Comparison of ENCODE assay signal across 13 cellular contexts in the genomic region with DNA sequence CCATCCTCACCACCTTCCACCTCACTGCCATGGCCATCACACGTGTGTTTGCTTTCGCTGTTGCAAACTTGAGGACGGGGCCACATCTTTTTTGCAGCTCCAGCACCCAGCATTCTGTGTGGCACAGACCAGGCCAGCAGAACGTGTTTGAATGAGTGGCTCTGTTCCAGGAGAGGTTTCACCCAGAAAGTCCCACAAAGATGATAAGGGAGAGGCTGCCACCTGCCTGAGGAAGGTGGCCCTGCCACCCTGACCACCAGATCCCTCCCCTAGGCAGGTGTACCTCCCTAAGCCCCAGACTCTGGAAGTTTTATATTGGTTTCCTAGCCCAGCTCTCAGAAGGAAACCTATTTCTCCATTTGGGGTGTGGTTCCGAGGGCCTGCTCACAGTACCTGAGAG.
DNase-seq lines count a peak whose midpoint lies in the region; ATAC-seq and TF ChIP-seq lines count a peak whose summit lies in the region.
"Had no signal": no experiment of that assay in that cellular context is flagged by ENCODE, and none has a peak within 500 bp of the region (broad histone marks: within the 10 kb centered on the region; RNA-seq: fewer than 3 reads in every experiment).

No MANE protein-coding gene starts in this region.

- no peak; the same call in 1 of the 2 replicates for TF ChIP-seq CTCF in Panc1 (IDR thresholded peaks at IDR 0.05)
- TF ChIP-seq CTCF in ascending aorta (IDR thresholded peaks at IDR 0.05) = no peak

- H3K27me3 ChIP-seq in H7 (ENCODE audit: control insufficient read depth, insufficient read depth, low read length) = no peaks in the 10 kb centered on the region
- peaks cover 8% of the 10 kb centered on the region for H3K27me3 ChIP-seq in Panc1 (ENCODE audit: control insufficient read depth, insufficient read depth, low read length)
- no peaks in the 10 kb centered on the region for H3K27me3 ChIP-seq in ascending aorta

- POLR2A ChIA-PET in Panc1 (lab: Charles Lee) = no interaction called here
- POLR2A ChIA-PET in activated CD4-positive, alpha-beta memory T cell treated with anti-CD3 and anti-CD28 coated beads for 36 hours (lab: Charles Lee) = no interaction called here

- H3K27ac ChIP-seq in Panc1 (ENCODE audit: low read length) (no peak overlapping the region), ascending aorta (no peak overlapping the region)

- no peaks in the 10 kb centered on the region for H3K27me3 Mint-ChIP-seq in activated CD4-positive, alpha-beta memory T cell treated with anti-CD3 and anti-CD28 coated beads for 36 hours

- no peak overlapping the region for H3K4me3 Mint-ChIP-seq in activated CD4-positive, alpha-beta memory T cell treated with anti-CD3 and anti-CD28 coated beads for 36 hours

- no peak overlapping the region for H3K27ac Mint-ChIP-seq in activated CD4-positive, alpha-beta memory T cell treated with anti-CD3 and anti-CD28 coated beads for 36 hours

- intact Hi-C loops in Panc1 (cut with micrococcal nuclease; ENCODE audit: unreplicated experiment) (no loop called here), ascending aorta (cut with DNase I) (no loop called here)
- intact Hi-C loops in activated CD4-positive, alpha-beta memory T cell treated with anti-CD3 and anti-CD28 coated beads for 36 hours (cut with micrococcal nuclease) = no loop called here

- H3K4me1 ChIP-seq in Panc1 (ENCODE audit: control insufficient read depth, insufficient read depth, low read length) (no peaks in the 10 kb centered on the region), ascending aorta (no peaks in the 10 kb centered on the region)

- H3K9me3 ChIP-seq in Panc1 (ENCODE audit: control insufficient read depth, insufficient read depth, low read depth, low read length) (no peaks in the 10 kb centered on the region), ascending aorta (no peaks in the 10 kb centered on the region)

- CTCF ChIA-PET in Panc1 (lab: Charles Lee) = no interaction called here
- CTCF ChIA-PET in activated CD4-positive, alpha-beta memory T cell treated with anti-CD3 and anti-CD28 coated beads for 36 hours (lab: Charles Lee) = no interaction called here

- in situ Hi-C loops in Panc1 (cut with HindIII; ENCODE audit: low pct_unique_long_range_greater_than_20kb, low sequenced_read_pairs) = no loop called here

- BruUV-seq in Panc1 (replicated peaks; lab: Mats Ljungman, UMichigan) = no TSS peak

- no peaks in the 10 kb centered on the region for H3K9me3 Mint-ChIP-seq in activated CD4-positive, alpha-beta memory T cell treated with anti-CD3 and anti-CD28 coated beads for 36 hours

- no peak overlapping the region for H3K4me3 ChIP-seq in H7 (ENCODE audit: insufficient read depth, low read depth, low read length)
- no peak overlapping the region for H3K4me3 ChIP-seq in Panc1 (ENCODE audit: low read depth in 2 of 2, low read length in 2 of 2)
- H3K4me3 ChIP-seq in ascending aorta = no peak overlapping the region

- no peaks in the 10 kb centered on the region for H3K4me1 Mint-ChIP-seq in activated CD4-positive, alpha-beta memory T cell treated with anti-CD3 and anti-CD28 coated beads for 36 hours (ENCODE audit: low read depth)

- H3K36me3 Mint-ChIP-seq in activated CD4-positive, alpha-beta memory T cell treated with anti-CD3 and anti-CD28 coated beads for 36 hours = no peaks in the 10 kb centered on the region

- ATAC-seq in Panc1 = peak; percentile 60; the same call in 1 of the 2 replicates
- ATAC-seq: activated CD4-positive, CD25-positive, alpha-beta regulatory T cell treated with anti-CD3 and anti-CD28 coated beads, Interleukin-2, amount 50 U/mL, for 24 hours; Right ventricle myocardium inferior had no signal

- no peaks in the 10 kb centered on the region for H3K36me3 ChIP-seq in H7 (replicated peaks; ENCODE audit: control insufficient read depth, insufficient read depth, low read length)
- H3K36me3 ChIP-seq in Panc1 (ENCODE audit: control insufficient read depth, insufficient read depth, low read length) = no peaks in the 10 kb centered on the region
- no peaks in the 10 kb centered on the region for H3K36me3 ChIP-seq in ascending aorta

- DNase-seq in DMS153 treated with DMSO at 0.1 percent for 48 hours (lab: John Stamatoyannopoulos, UW; ENCODE audit: unreplicated experiment) (peak; percentile 25), H7 (peak; percentile 75), Panc1 (ENCODE audit: low read depth, low spot score) (no peak), iris pigment epithelial cell (ENCODE audit: low read depth) (peak; percentile 32), ascending aorta (ENCODE audit: low spot score in 2 of 2) (no peak), inferior parietal cortex (ENCODE audit: extremely low spot score) (no peak)
- no peak for DNase-seq in stimulated activated naive CD4-positive, alpha-beta T cell (lab: John Stamatoyannopoulos, UW)
- no peak for DNase-seq in activated CD4-positive, alpha-beta memory T cell treated with anti-CD3 and anti-CD28 coated beads for 36 hours
- DNase-seq: activated naive CD4-positive, alpha-beta T cell; glutamatergic neuron; small intestine had no signal

Comparison
In these comparisons a context has a peak if more than half of its experiments do, and no peak if none do; other contexts are left out.
1. DNase-seq: peak in DMS153 treated with DMSO at 0.1 percent for 48 hours (single experiment), H7 (single experiment) and iris pigment epithelial cell (single experiment); none in Panc1 (single experiment), stimulated activated naive CD4-positive, alpha-beta T cell (0 of 6), activated CD4-positive, alpha-beta memory T cell treated with anti-CD3 and anti-CD28 coated beads for 36 hours (single experiment), ascending aorta (0 of 2) and inferior parietal cortex (single experiment).